Comparison of ENCODE assay signal across 9 cellular contexts in genomic region chr7:90119178-90119971, GRCh38. TPM values are rescaled to one million over a fixed set of nuclear protein-coding genes. Genes with fewer than 3 reads are reported as not detected.
DNase-seq lines count a peak whose midpoint lies in the region; ATAC-seq, FAIRE-seq and TF ChIP-seq lines count a peak whose summit lies in the region.
"Had no signal": no experiment of that assay in that cellular context is flagged by ENCODE, and none has a peak within 500 bp of the region (broad histone marks: within the 10 kb centered on the region; RNA-seq: fewer than 3 reads in every experiment).

No MANE protein-coding gene starts in this region.

- peak; percentile 77 for ATAC-seq in SK-N-SH treated with all-trans-retinoic acid at 6 μM for 48 hours
- no peak for ATAC-seq in HG03439 (IDR thresholded peaks at IDR 0.05; ENCODE audit: unreplicated experiment)

- H3K36me3 ChIP-seq in bronchial epithelial cell (ENCODE audit: control insufficient read depth, insufficient read depth, low read length): no peaks in the 10 kb centered on the region
- no peaks in the 10 kb centered on the region for H3K36me3 ChIP-seq in kidney epithelial cell (ENCODE audit: control insufficient read depth, insufficient read depth, low read length)
- H3K36me3 ChIP-seq in spleen: no peaks in the 10 kb centered on the region
- H3K36me3 ChIP-seq: neutrophil had no signal

- H3K27ac ChIP-seq in spleen: no peak overlapping the region
- H3K27ac ChIP-seq: neutrophil had no signal

- TF ChIP-seq CTCF in bronchial epithelial cell (IDR thresholded peaks at IDR 0.05; ENCODE audit: insufficient read depth, low read length, severe bottlenecking) (no peak), kidney epithelial cell (IDR thresholded peaks at IDR 0.05; ENCODE audit: insufficient read depth, low read length, poor library complexity, severe bottlenecking) (no peak), spleen (IDR thresholded peaks at IDR 0.05 in 8 of 11, conservative IDR thresholded peaks at IDR 0.05 in 3 of 11) (no peak)

- intact Hi-C loops in spleen (cut with DNase I; ENCODE audit: low total_unique reads): no loop called here

- no peak for TF ChIP-seq POLR2A in spleen (IDR thresholded peaks at IDR 0.05)

- H3K4me1 ChIP-seq in spleen: peaks cover 4 to 18% (median 14%) of the 10 kb centered on the region in 6 donors

- WGBS in spleen, 5 donors: 1 to 6% (median 3%) methylated on average over 34 to 58 of the region's 58 CpGs

- no peak for FAIRE-seq in bronchial epithelial cell (lab: Jason Lieb, UNC)

- no peaks in the 10 kb centered on the region for H3K9me3 ChIP-seq in spleen
- H3K9me3 ChIP-seq: neutrophil had no signal

- H3K4me3 ChIP-seq in bronchial epithelial cell (ENCODE audit: low read depth, low read length): peak overlapping the region; percentile 29
- peak overlapping the region; percentile 23 for H3K4me3 ChIP-seq in kidney epithelial cell (ENCODE audit: low read depth, low read length)
- peak overlapping the region in 7 of 8 donors; percentile 36 to 63 (median 38) for H3K4me3 ChIP-seq in spleen

- H3K27me3 ChIP-seq in bronchial epithelial cell (ENCODE audit: control insufficient read depth, insufficient read depth, low read length): peaks cover 2% of the 10 kb centered on the region
- peaks cover 17% of the 10 kb centered on the region for H3K27me3 ChIP-seq in kidney epithelial cell (ENCODE audit: control insufficient read depth, insufficient read depth, low read length)
- H3K27me3 ChIP-seq in spleen (replicated peaks in 1 of 7): peaks cover 0 to 28% (median 18%) of the 10 kb centered on the region in 7 donors

- DNase-seq in ELR (ENCODE audit: low read depth) (peak; percentile 6), bronchial epithelial cell (ENCODE audit: low read depth) (no peak), kidney epithelial cell (ENCODE audit: low read depth) (no peak), spleen (peak; percentile 69), NCI-H1048 (lab: John Stamatoyannopoulos, UW) (no peak), NCI-H2171 treated with DMSO at 0.1 percent for 48 hours (lab: John Stamatoyannopoulos, UW) (no peak)

TF ChIP-seq in SK-N-SH treated with all-trans-retinoic acid at 6 μM for 48 hours, 23 proteins besides CTCF, POLR2A, EP300 and RAD21:
- TF ChIP-seq ZFP3 (CRISPR knock-in tag; IDR thresholded peaks at IDR 0.05): no peak
- TF ChIP-seq CREB5 (CRISPR knock-in tag; IDR thresholded peaks at IDR 0.05; ENCODE audit: low read depth): no peak
- TF ChIP-seq TCF4 (CRISPR knock-in tag; IDR thresholded peaks at IDR 0.05; ENCODE audit: borderline replicate concordance): no peak
- no peak for TF ChIP-seq ZFP30 (CRISPR knock-in tag; IDR thresholded peaks at IDR 0.05)
- TF ChIP-seq ISL1 (CRISPR knock-in tag; IDR thresholded peaks at IDR 0.05): no peak
- no peak for TF ChIP-seq ZNF8 (CRISPR knock-in tag; IDR thresholded peaks at IDR 0.05)
- TF ChIP-seq ESRRG (CRISPR knock-in tag; IDR thresholded peaks at IDR 0.05): no peak
- no peak for TF ChIP-seq RARB (CRISPR knock-in tag; IDR thresholded peaks at IDR 0.05)
- TF ChIP-seq CSDC2 (CRISPR knock-in tag; IDR thresholded peaks at IDR 0.05): no peak
- no peak for TF ChIP-seq ZNF565 (CRISPR knock-in tag; conservative IDR thresholded peaks at IDR 0.05; ENCODE audit: low read depth)
- TF ChIP-seq ZC3H10 (CRISPR knock-in tag; IDR thresholded peaks at IDR 0.05): no peak
- TF ChIP-seq PATZ1 (CRISPR knock-in tag; IDR thresholded peaks at IDR 0.05; ENCODE audit: borderline replicate concordance): no peak
- no peak for TF ChIP-seq ZNF70 (CRISPR knock-in tag; IDR thresholded peaks at IDR 0.05)
- no peak for TF ChIP-seq TSHZ2 (CRISPR knock-in tag; IDR thresholded peaks at IDR 0.05)
- no peak for TF ChIP-seq OSR1 (CRISPR knock-in tag; IDR thresholded peaks at IDR 0.05)
- no peak for TF ChIP-seq POU6F1 (CRISPR knock-in tag; IDR thresholded peaks at IDR 0.05; ENCODE audit: borderline replicate concordance, low read depth)
- no peak for TF ChIP-seq TOX (CRISPR knock-in tag; IDR thresholded peaks at IDR 0.05; ENCODE audit: borderline replicate concordance)

RNA-seq across cellular contexts. Expression of gene STEAP1, which starts 34.9 kb away (rescaled TPM):
- total RNA-seq in bronchial epithelial cell (10.0 and 12.7 TPM in 2 replicates), kidney epithelial cell (5.7 and 6.9 TPM in 2 replicates), spleen (10 to 100 TPM in 1 of 7 donors, 1 to 10 TPM in 6; 1.5 to 12.3 (median 4.4) TPM)
- polyA plus RNA-seq in spleen: 1 to 10 TPM in 2 of 3 donors, under 1 TPM in 1; 0.67 to 1.7 (median 1.7) TPM

Comparison
In these comparisons a context has a peak if more than half of its experiments do, and no peak if none do; other contexts are left out.
1. DNase-seq: peak in ELR (single experiment) and spleen (single experiment); none in bronchial epithelial cell (single experiment), kidney epithelial cell (single experiment), NCI-H1048 (single experiment) and NCI-H2171 treated with DMSO at 0.1 percent for 48 hours (single experiment).
2. Peak in every context shown above with its lines, with median percentiles within 50 percentile points of each other: H3K4me3 ChIP-seq.